23 cellular contexts compared by ENCODE assay signal in genomic region chr1:240254006-240254405, GRCh38.
"Had no signal": no experiment of that assay in that cellular context is flagged by ENCODE, and none has a peak within 500 bp of the region (broad histone marks: within the 10 kb centered on the region; RNA-seq: fewer than 3 reads in every experiment).

No MANE protein-coding gene starts in this region.

- H2AFZ ChIP-seq: parathyroid adenoma had no signal

- H3K27me3 ChIP-seq: colonic mucosa, heart left ventricle, right lobe of liver, testis, tibial nerve had no signal

- H3K27me3 Mint-ChIP-seq: stimulated activated memory B cell treated with anti-CD40 and anti-IgM and Interleukin-4, amounts not matched to agents 10 μg/mL and 1 μg/mL and 100 μg/mL, for 72 hours; stimulated activated naive CD8-positive, alpha-beta T cell treated with anti-CD3 and anti-CD28 coated beads, Interleukin-15, Interleukin-2, amounts not matched to agents 100 ng/mL and 50 ng/mL, for 24 hours had no signal

- H3K27ac Mint-ChIP-seq: naive thymus-derived CD8-positive, alpha-beta T cell; stimulated activated memory B cell treated with anti-CD40 and anti-IgM and Interleukin-4, amounts not matched to agents 10 μg/mL and 1 μg/mL and 100 μg/mL, for 72 hours; stimulated activated naive CD8-positive, alpha-beta T cell treated with anti-CD3 and anti-CD28 coated beads, Interleukin-15, Interleukin-2, amounts not matched to agents 100 ng/mL and 50 ng/mL, for 24 hours had no signal

- H3K9me3 ChIP-seq: colonic mucosa, mucosa of descending colon, prostate gland, right lobe of liver, testis had no signal

- H3K36me3 Mint-ChIP-seq: stimulated activated memory B cell treated with anti-CD40 and anti-IgM and Interleukin-4, amounts not matched to agents 10 μg/mL and 1 μg/mL and 100 μg/mL, for 72 hours had no signal

- H3K4me1 Mint-ChIP-seq: naive thymus-derived CD8-positive, alpha-beta T cell; neural crest cell; stimulated activated memory B cell treated with anti-CD40 and anti-IgM and Interleukin-4, amounts not matched to agents 10 μg/mL and 1 μg/mL and 100 μg/mL, for 72 hours had no signal

- H3K4me1 ChIP-seq: colonic mucosa, heart left ventricle, parathyroid adenoma, prostate gland, right lobe of liver, testis, tibial nerve had no signal

- H3K36me3 ChIP-seq: colonic mucosa, heart left ventricle, prostate gland, right lobe of liver had no signal

- H3K9ac ChIP-seq: parathyroid adenoma had no signal

- DNase-seq: colonic mucosa; dermis blood vessel endothelial cell; erythroblast; foreskin melanocyte; hippocampal formation; kidney glomerular epithelial cell; mammary epithelial cell; mucosa of descending colon; naive thymus-derived CD8-positive, alpha-beta T cell; occipital lobe; retina; right lobe of liver; stimulated activated CD4-positive, alpha-beta T cell treated with anti-CD3 and anti-CD28 coated beads, Interleukin-15, amount 100 ng/mL, for 24 hours; stimulated activated CD4-positive, alpha-beta T cell treated with anti-CD3 and anti-CD28 coated beads, Interleukin-1b, Interleukin-23, amount 100 ng/mL, for 48 hours; stimulated activated CD4-positive, alpha-beta T cell treated with anti-CD3 and anti-CD28 coated beads, Interleukin-4, amount 100 ng/mL, for 24 hours; testis had no signal

- H3K4me3 Mint-ChIP-seq: naive thymus-derived CD8-positive, alpha-beta T cell; neural crest cell; stimulated activated memory B cell treated with anti-CD40 and anti-IgM and Interleukin-4, amounts not matched to agents 10 μg/mL and 1 μg/mL and 100 μg/mL, for 72 hours; stimulated activated naive CD8-positive, alpha-beta T cell treated with anti-CD3 and anti-CD28 coated beads, Interleukin-15, Interleukin-2, amounts not matched to agents 100 ng/mL and 50 ng/mL, for 24 hours had no signal

- H3K27ac ChIP-seq: colonic mucosa, heart left ventricle, parathyroid adenoma, prostate gland, right lobe of liver, testis, tibial nerve had no signal

- ATAC-seq: heart left ventricle; mucosa of descending colon; naive thymus-derived CD8-positive, alpha-beta T cell; stimulated activated memory B cell treated with anti-CD40 and anti-IgM and Interleukin-4, amounts not matched to agents 10 μg/mL and 1 μg/mL and 100 μg/mL, for 72 hours had no signal

- H3K4me3 ChIP-seq: colonic mucosa, heart left ventricle, mucosa of descending colon, prostate gland, right lobe of liver, testis, tibial nerve had no signal
